In the genomic region with DNA sequence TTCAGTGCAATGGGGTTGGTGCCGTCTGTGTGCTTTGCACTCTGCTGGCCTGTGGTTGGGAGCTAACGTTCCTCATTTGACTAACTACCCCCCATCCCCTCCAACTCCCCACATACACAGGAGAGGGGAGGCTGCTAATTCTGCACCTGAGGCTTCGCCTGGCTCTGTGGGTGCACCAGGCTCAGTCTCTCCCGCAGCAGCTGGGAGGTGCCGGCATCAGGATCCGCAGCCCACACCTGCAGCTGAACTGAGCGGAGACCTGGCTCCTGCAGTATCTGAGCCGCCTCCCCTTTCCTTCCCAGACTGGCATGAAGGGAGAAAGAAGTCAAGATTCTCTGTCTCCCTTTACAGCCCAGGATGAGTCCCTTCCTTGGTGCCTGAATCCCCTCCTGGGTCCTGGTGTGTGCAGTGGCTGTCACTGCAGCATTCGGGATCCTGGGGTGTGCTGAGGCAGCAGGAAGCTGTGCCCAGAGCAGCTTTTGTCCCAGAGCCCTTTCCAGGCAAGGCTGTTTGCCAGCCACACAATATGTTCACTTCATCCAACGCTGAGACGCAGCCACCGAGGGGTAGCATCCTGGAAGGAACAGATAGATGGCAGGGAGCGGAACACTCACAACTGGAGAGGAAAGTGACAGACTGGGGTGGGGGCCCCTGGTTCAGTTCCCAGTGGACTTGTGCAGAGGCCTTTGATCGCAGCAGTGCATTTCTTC, we compare ENCODE assay signal across 21 cellular contexts.
"Had no signal": no experiment of that assay in that cellular context is flagged by ENCODE, and none has a peak within 500 bp of the region (broad histone marks: within the 10 kb centered on the region; RNA-seq: fewer than 3 reads in every experiment).

No MANE protein-coding gene starts in this region.

- H3K4me3 ChIP-seq: gastrocnemius medialis, pancreas, psoas muscle, right atrium auricular region, testis, transverse colon had no signal

- DNase-seq: activated CD4-positive, alpha-beta T cell treated with anti-CD3 and anti-CD28 coated beads for 36 hours; activated CD4-positive, alpha-beta T cell treated with anti-CD3 and anti-CD28 coated beads, Interleukin-2, amount 50 U/mL, for 4 hours; activated naive CD4-positive, alpha-beta T cell; activated T-cell treated with anti-CD3 and anti-CD28 coated beads for 4 hours; activated T-cell treated with anti-CD3 and anti-CD28 coated beads, Interleukin-2, amount 50 U/mL, for 72 hours; effector CD8-positive, alpha-beta T cell; gastrocnemius medialis; left cardiac atrium; left ventricle myocardium superior; mammary epithelial cell; naive B cell; nephron progenitor cell; pancreas; psoas muscle; stimulated activated naive CD4-positive, alpha-beta T cell treated with Interleukin-2 at 50 U/mL for 16 hours; SW 1271; T-helper 9 cell; testis; transverse colon had no signal

- H3K27me3 ChIP-seq: pancreas, right atrium auricular region, testis, transverse colon had no signal

- H3K36me3 ChIP-seq: gastrocnemius medialis, pancreas, right atrium auricular region, transverse colon had no signal

- H3K27ac ChIP-seq: gastrocnemius medialis, pancreas, psoas muscle, right atrium auricular region, testis, transverse colon had no signal

- H3K4me1 ChIP-seq: gastrocnemius medialis, pancreas, psoas muscle, right atrium auricular region, testis, transverse colon had no signal

- H3K9me3 ChIP-seq: gastrocnemius medialis, pancreas, psoas muscle, right atrium auricular region, testis, transverse colon had no signal

- ATAC-seq: activated CD4-positive, alpha-beta T cell treated with anti-CD3 and anti-CD28 coated beads for 36 hours; activated naive CD4-positive, alpha-beta T cell treated with anti-CD3 and anti-CD28 coated beads, Interleukin-2, amount 50 U/mL, for 72 hours; activated T-cell treated with anti-CD3 and anti-CD28 coated beads, Interleukin-2, amount 50 U/mL, for 72 hours; gastrocnemius medialis; left cardiac atrium; left ventricle myocardium superior; pancreas; psoas muscle had no signal
